ENCODE assay signal across 25 cellular contexts in genomic region chr1:151124763-151125403, GRCh38. TPM values are rescaled to one million over a fixed set of nuclear protein-coding genes. Genes with fewer than 3 reads are reported as not detected.
"Had no signal": no experiment of that assay in that cellular context is flagged by ENCODE, and none has a peak within 500 bp of the region (broad histone marks: within the 10 kb centered on the region; RNA-seq: fewer than 3 reads in every experiment).

No MANE protein-coding gene starts in this region.

- H3K9me3 Mint-ChIP-seq: activated CD4-positive, alpha-beta memory T cell treated with anti-CD3 and anti-CD28 coated beads for 36 hours; activated T-helper 1 cell treated with anti-CD3 and anti-CD28 coated beads, Interleukin-12 subunit alpha, Interleukin-12 subunit beta, Interleukin-2, Interleukin-4 antibody, amounts not matched to agents 30 ng/mL and 10 ng/mL and 1 ng/mL, durations not matched to agents 14 hours and 24 hours and 36 hours; T-helper 1 cell treated with Interleukin-12 subunit alpha and Interleukin-12 subunit beta and Interleukin-4 antibody, amounts not matched to agents 30 μg/mL and 1 μg/mL, for 36 hours had no signal

- H3K4me3 Mint-ChIP-seq: activated CD4-positive, alpha-beta memory T cell treated with anti-CD3 and anti-CD28 coated beads for 36 hours; activated CD4-positive, alpha-beta T cell treated with anti-CD3 and anti-CD28 coated beads for 36 hours; activated T-helper 1 cell treated with anti-CD3 and anti-CD28 coated beads, Interleukin-12 subunit alpha, Interleukin-12 subunit beta, Interleukin-2, Interleukin-4 antibody, amounts not matched to agents 30 ng/mL and 10 ng/mL and 1 ng/mL, durations not matched to agents 14 hours and 24 hours and 36 hours; naive thymus-derived CD4-positive, alpha-beta T cell; T-helper 1 cell treated with Interleukin-12 subunit alpha and Interleukin-12 subunit beta and Interleukin-4 antibody, amounts not matched to agents 30 μg/mL and 1 μg/mL, for 36 hours had no signal

- DNase-seq: activated CD4-positive, alpha-beta memory T cell treated with anti-CD3 and anti-CD28 coated beads for 36 hours; activated CD4-positive, alpha-beta T cell treated with anti-CD3 and anti-CD28 coated beads for 36 hours; activated CD8-positive, alpha-beta memory T cell treated with anti-CD3 and anti-CD28 coated beads, Interleukin-2, amount 50 U/mL, for 48 hours; activated naive CD4-positive, alpha-beta T cell; dermis blood vessel endothelial cell; mucosa of descending colon; naive thymus-derived CD4-positive, alpha-beta T cell; posterior cingulate gyrus; retina; stimulated activated CD4-positive, alpha-beta T cell treated with anti-CD3 and anti-CD28 coated beads, Interleukin-15, amount 100 ng/mL, for 24 hours; stimulated activated CD4-positive, alpha-beta T cell treated with anti-CD3 and anti-CD28 coated beads, Interleukin-4, amount 100 ng/mL, for 1 hour; stimulated activated naive CD4-positive, alpha-beta T cell; transverse colon; WERI-Rb-1 had no signal

- H3K27ac Mint-ChIP-seq: activated CD4-positive, alpha-beta memory T cell treated with anti-CD3 and anti-CD28 coated beads for 36 hours; activated CD4-positive, alpha-beta T cell treated with anti-CD3 and anti-CD28 coated beads for 36 hours; activated T-helper 1 cell treated with anti-CD3 and anti-CD28 coated beads, Interleukin-12 subunit alpha, Interleukin-12 subunit beta, Interleukin-2, Interleukin-4 antibody, amounts not matched to agents 30 ng/mL and 10 ng/mL and 1 ng/mL, durations not matched to agents 14 hours and 24 hours and 36 hours; T-helper 1 cell treated with Interleukin-12 subunit alpha and Interleukin-12 subunit beta and Interleukin-4 antibody, amounts not matched to agents 30 μg/mL and 1 μg/mL, for 36 hours had no signal

- ATAC-seq: activated CD4-positive, alpha-beta T cell treated with anti-CD3 and anti-CD28 coated beads for 36 hours; gastrocnemius medialis; left lobe of liver; mucosa of descending colon; naive thymus-derived CD4-positive, alpha-beta T cell; SK-N-SH treated with all-trans-retinoic acid at 6 μM for 48 hours had no signal

- H3K27me3 Mint-ChIP-seq: activated CD4-positive, alpha-beta memory T cell treated with anti-CD3 and anti-CD28 coated beads for 36 hours; activated CD4-positive, alpha-beta T cell treated with anti-CD3 and anti-CD28 coated beads for 36 hours; naive thymus-derived CD4-positive, alpha-beta T cell had no signal

RNA-seq across cellular contexts. Expression of gene TNFAIP8L2, which starts 31.6 kb away (rescaled TPM):
- total RNA-seq: astrocyte, bronchial epithelial cell, chondrocyte, dermis blood vessel endothelial cell, epithelial cell of proximal tubule had no signal

RNA-seq across cellular contexts. Expression of gene TMOD4, which starts 50.9 kb away (rescaled TPM):
- total RNA-seq: bronchial epithelial cell, dermis blood vessel endothelial cell, lung microvascular endothelial cell, subcutaneous adipose tissue, transverse colon had no signal
